ENCODE assay signal across 1 cellular context in genomic region chr17:19509281-19509852, GRCh38. TPM values are rescaled to one million over a fixed set of nuclear protein-coding genes. Genes with fewer than 3 reads are reported as not detected.
"Had no signal": no experiment of that assay in that cellular context is flagged by ENCODE, and none has a peak within 500 bp of the region (broad histone marks: within the 10 kb centered on the region; RNA-seq: fewer than 3 reads in every experiment).

No MANE protein-coding gene starts in this region.

RNA-seq across cellular contexts. Expression of gene SLC47A1, which starts 24.3 kb away (rescaled TPM):
- polyA plus RNA-seq: neural cell had no signal
